ENCODE assay signal across 20 cellular contexts in genomic region chr14:100528962-100529560, GRCh38. TPM values are rescaled to one million over a fixed set of nuclear protein-coding genes. Genes with fewer than 3 reads are reported as not detected.
DNase-seq lines count a peak whose midpoint lies in the region; ATAC-seq and TF ChIP-seq lines count a peak whose summit lies in the region.
"Had no signal": no experiment of that assay in that cellular context is flagged by ENCODE, and none has a peak within 500 bp of the region (broad histone marks: within the 10 kb centered on the region; RNA-seq: fewer than 3 reads in every experiment).

No MANE protein-coding gene starts in this region.

- no peaks in the 10 kb centered on the region for H3K9me3 ChIP-seq in lower lobe of right lung
- H3K9me3 ChIP-seq: tibial artery had no signal

- H3K36me3 ChIP-seq in lower lobe of right lung = peaks cover 32% of the 10 kb centered on the region

- TF ChIP-seq CTCF in lower lobe of right lung (IDR thresholded peaks at IDR 0.05) = no peak

- intact Hi-C loops in lower lobe of right lung (cut with DNase I) = no loop called here

- H3K27me3 ChIP-seq in lower lobe of right lung (ENCODE audit: low read depth) = no peaks in the 10 kb centered on the region
- H3K27me3 ChIP-seq: tibial artery had no signal

- ATAC-seq in lower lobe of right lung = no peak
- ATAC-seq in HG03135 (IDR thresholded peaks at IDR 0.05; ENCODE audit: unreplicated experiment) = no peak
- ATAC-seq: left lobe of liver; stimulated activated effector memory CD8-positive, alpha-beta T cell treated with anti-CD3 and anti-CD28 coated beads, Interleukin-12 subunit alpha, Interleukin-12 subunit beta, amount 100 ng/mL, for 72 hours had no signal

- H3K27ac ChIP-seq in lower lobe of right lung = no peak overlapping the region
- H3K27ac ChIP-seq: tibial artery had no signal

- H3K4me1 ChIP-seq in lower lobe of right lung = peaks cover 13% of the 10 kb centered on the region

- H3K4me3 ChIP-seq in lower lobe of right lung = no peak overlapping the region
- H3K4me3 ChIP-seq: tibial artery had no signal

- DNase-seq in 8988T (peak; percentile 5), AG20443 (ENCODE audit: low spot score) (peak; percentile 7), lower lobe of right lung (peak; percentile 37), DMS 273 treated with DMSO at 0.1 percent for 48 hours (lab: John Stamatoyannopoulos, UW) (no peak)
- DNase-seq in activated CD8-positive, alpha-beta memory T cell treated with anti-CD3 and anti-CD28 coated beads for 24 hours = peak; percentile 42
- no peak for DNase-seq in stimulated activated CD4-positive, alpha-beta T cell treated with anti-CD3 and anti-CD28 coated beads, Interleukin-4, amount 100 ng/mL, for 24 hours
- DNase-seq: activated CD4-positive, alpha-beta T cell treated with anti-CD3 and anti-CD28 coated beads, Interleukin-2, amount 50 U/mL, for 1 hour; central memory CD4-positive, alpha-beta T cell; COR-L47; EL; GOT3; NCI-H1092; NCI-H2081 treated with DMSO at 0.1 percent for 48 hours; SW 1271 had no signal

RNA-seq across cellular contexts. Expression of gene BEGAIN, which starts 58.2 kb away (rescaled TPM):
- total RNA-seq in lower lobe of right lung = 1.3 TPM
- total RNA-seq: B cell, RPMI7951 had no signal

Comparison
In these comparisons a context has a peak if more than half of its experiments do, and no peak if none do; other contexts are left out.
1. DNase-seq: peak in 8988T (single experiment), AG20443 (single experiment), activated CD8-positive, alpha-beta memory T cell treated with anti-CD3 and anti-CD28 coated beads for 24 hours (single experiment) and lower lobe of right lung (single experiment); none in stimulated activated CD4-positive, alpha-beta T cell treated with anti-CD3 and anti-CD28 coated beads, Interleukin-4, amount 100 ng/mL, for 24 hours (single experiment) and DMS 273 treated with DMSO at 0.1 percent for 48 hours (single experiment).